In genomic region chr7:24728503-24729364, GRCh38 we compare ENCODE assay signal across 13 cellular contexts. TPM values are rescaled to one million over a fixed set of nuclear protein-coding genes. Genes with fewer than 3 reads are reported as not detected.
DNase-seq lines count a peak whose midpoint lies in the region; ATAC-seq and TF ChIP-seq lines count a peak whose summit lies in the region.
"Had no signal": no experiment of that assay in that cellular context is flagged by ENCODE, and none has a peak within 500 bp of the region (broad histone marks: within the 10 kb centered on the region; RNA-seq: fewer than 3 reads in every experiment).

No MANE protein-coding gene starts in this region.

- no peaks in the 10 kb centered on the region for H3K9me3 ChIP-seq in T-helper 17 cell (ENCODE audit: control insufficient read depth, low read length, poor library complexity, severe bottlenecking)
- H3K9me3 ChIP-seq: HAP-1 had no signal

- POLR2A ChIA-PET in activated CD4-positive, alpha-beta memory T cell treated with anti-CD3 and anti-CD28 coated beads for 36 hours (lab: Charles Lee), result no interaction called here
- POLR2A ChIA-PET in activated CD4-positive, alpha-beta memory T cell treated with anti-CD3 and anti-CD28 coated beads, Interleukin-2, amount 10 ng/mL, durations not matched to agents 7 days and 5 days (lab: Charles Lee), result no interaction called here

- H3K36me3 Mint-ChIP-seq in activated CD4-positive, alpha-beta memory T cell treated with anti-CD3 and anti-CD28 coated beads for 36 hours, result no peaks in the 10 kb centered on the region
- H3K36me3 Mint-ChIP-seq in activated CD4-positive, alpha-beta memory T cell treated with anti-CD3 and anti-CD28 coated beads, Interleukin-2, amount 10 ng/mL, durations not matched to agents 7 days and 5 days (ENCODE audit: low read depth), result no peaks in the 10 kb centered on the region
- H3K36me3 Mint-ChIP-seq in T-helper 17 cell (ENCODE audit: low read depth), result peaks cover 3% of the 10 kb centered on the region

- intact Hi-C loops in activated CD4-positive, alpha-beta memory T cell treated with anti-CD3 and anti-CD28 coated beads for 36 hours (cut with micrococcal nuclease), result no loop called here

- H3K27me3 Mint-ChIP-seq in activated CD4-positive, alpha-beta memory T cell treated with anti-CD3 and anti-CD28 coated beads for 36 hours, result peaks cover 20% of the 10 kb centered on the region
- peaks cover 25% of the 10 kb centered on the region for H3K27me3 Mint-ChIP-seq in activated CD4-positive, alpha-beta memory T cell treated with anti-CD3 and anti-CD28 coated beads, Interleukin-2, amount 10 ng/mL, durations not matched to agents 7 days and 5 days
- peaks cover 35% of the 10 kb centered on the region for H3K27me3 Mint-ChIP-seq in T-helper 17 cell

- peaks cover 24% of the 10 kb centered on the region for H3K4me1 Mint-ChIP-seq in activated CD4-positive, alpha-beta memory T cell treated with anti-CD3 and anti-CD28 coated beads for 36 hours (ENCODE audit: low read depth)
- H3K4me1 Mint-ChIP-seq in activated CD4-positive, alpha-beta memory T cell treated with anti-CD3 and anti-CD28 coated beads, Interleukin-2, amount 10 ng/mL, durations not matched to agents 7 days and 5 days, result peaks cover 24% of the 10 kb centered on the region
- peaks cover 19% of the 10 kb centered on the region for H3K4me1 Mint-ChIP-seq in T-helper 17 cell

- DNase-seq in activated CD4-positive, alpha-beta memory T cell treated with anti-CD3 and anti-CD28 coated beads for 36 hours, result peak; percentile 43
- DNase-seq in activated CD4-positive, alpha-beta memory T cell treated with anti-CD3 and anti-CD28 coated beads, Interleukin-2, amount 10 ng/mL, durations not matched to agents 7 days and 5 days, result no peak
- DNase-seq in T-helper 17 cell, result no peak
- peak; percentile 42 for DNase-seq in fibroblast of villous mesenchyme (ENCODE audit: low read depth)
- DNase-seq in stimulated activated naive CD8-positive, alpha-beta T cell treated with anti-CD3 and anti-CD28 coated beads, Interleukin-15, Interleukin-2, amounts not matched to agents 100 U/mL and 50 U/mL, for 24 hours, result peak; percentile 17
- DNase-seq in COLO829 (ENCODE audit: low spot score), result no peak
- no peak for DNase-seq in HPDE6-E6E7 (ENCODE audit: extremely low spot score)
- DNase-seq: kidney; NK-92 treated with Interleukin-12 subunit alpha and Interleukin-12 subunit beta, amount 100 ng/mL, for 24 hours had no signal

- CTCF ChIA-PET in activated CD4-positive, alpha-beta memory T cell treated with anti-CD3 and anti-CD28 coated beads for 36 hours (lab: Charles Lee), result no interaction called here
- CTCF ChIA-PET in activated CD4-positive, alpha-beta memory T cell treated with anti-CD3 and anti-CD28 coated beads, Interleukin-2, amount 10 ng/mL, durations not matched to agents 7 days and 5 days (lab: Charles Lee), result no interaction called here

- no peak overlapping the region for H3K4me3 ChIP-seq in fibroblast of villous mesenchyme (ENCODE audit: low read depth, low read length)
- H3K4me3 ChIP-seq: HAP-1, skin epidermis had no signal

- H3K27ac Mint-ChIP-seq in activated CD4-positive, alpha-beta memory T cell treated with anti-CD3 and anti-CD28 coated beads for 36 hours, result no peak overlapping the region
- H3K27ac Mint-ChIP-seq in activated CD4-positive, alpha-beta memory T cell treated with anti-CD3 and anti-CD28 coated beads, Interleukin-2, amount 10 ng/mL, durations not matched to agents 7 days and 5 days, result no peak overlapping the region
- peak overlapping the region; percentile 60 for H3K27ac Mint-ChIP-seq in T-helper 17 cell
- H3K27ac Mint-ChIP-seq: dendritic cell treated with granulocyte-macrophage colony-stimulating factor and Interleukin-4, amounts not matched to agents 40 ng/mL and 50 ng/mL, for 4 days had no signal

- H3K9me3 Mint-ChIP-seq in activated CD4-positive, alpha-beta memory T cell treated with anti-CD3 and anti-CD28 coated beads for 36 hours, result no peaks in the 10 kb centered on the region
- H3K9me3 Mint-ChIP-seq in activated CD4-positive, alpha-beta memory T cell treated with anti-CD3 and anti-CD28 coated beads, Interleukin-2, amount 10 ng/mL, durations not matched to agents 7 days and 5 days, result no peaks in the 10 kb centered on the region

- no peak overlapping the region for H3K4me3 Mint-ChIP-seq in activated CD4-positive, alpha-beta memory T cell treated with anti-CD3 and anti-CD28 coated beads for 36 hours
- H3K4me3 Mint-ChIP-seq in activated CD4-positive, alpha-beta memory T cell treated with anti-CD3 and anti-CD28 coated beads, Interleukin-2, amount 10 ng/mL, durations not matched to agents 7 days and 5 days, result no peak overlapping the region
- peak overlapping the region; percentile 25 for H3K4me3 Mint-ChIP-seq in T-helper 17 cell
- H3K4me3 Mint-ChIP-seq: dendritic cell treated with granulocyte-macrophage colony-stimulating factor and Interleukin-4, amounts not matched to agents 40 ng/mL and 50 ng/mL, for 4 days had no signal

- ATAC-seq in T-helper 17 cell, result peak; percentile 54
- ATAC-seq in stimulated activated naive CD8-positive, alpha-beta T cell treated with anti-CD3 and anti-CD28 coated beads, Interleukin-15, Interleukin-2, amounts not matched to agents 100 U/mL and 50 U/mL, for 24 hours, result peak; percentile 55
- ATAC-seq in HG03196 (IDR thresholded peaks at IDR 0.05; ENCODE audit: unreplicated experiment), result no peak

- no peak for TF ChIP-seq CTCF in fibroblast of villous mesenchyme (IDR thresholded peaks at IDR 0.05; ENCODE audit: insufficient read depth, low read depth, low read length)

RNA-seq across cellular contexts. Expression of gene GSDME, which starts 28.5 kb away (rescaled TPM):
- 1 to 10 TPM; 4.7 TPM for total RNA-seq in activated CD4-positive, alpha-beta memory T cell treated with anti-CD3 and anti-CD28 coated beads for 36 hours
- total RNA-seq in activated CD4-positive, alpha-beta memory T cell treated with anti-CD3 and anti-CD28 coated beads, Interleukin-2, amount 10 ng/mL, durations not matched to agents 7 days and 5 days, result 1 to 10 TPM; 1.7 to 1.8 TPM
- total RNA-seq in T-helper 17 cell, result under 1 TPM in 1 of 2 donors, not detected in 1; 0.75 TPM
- total RNA-seq in fibroblast of villous mesenchyme, result 46.4 and 70.8 TPM in 2 replicates

Comparison
In these comparisons a context has a peak if more than half of its experiments do, and no peak if none do; other contexts are left out.
1. DNase-seq: peak in activated CD4-positive, alpha-beta memory T cell treated with anti-CD3 and anti-CD28 coated beads for 36 hours (single experiment), fibroblast of villous mesenchyme (single experiment) and stimulated activated naive CD8-positive, alpha-beta T cell treated with anti-CD3 and anti-CD28 coated beads, Interleukin-15, Interleukin-2, amounts not matched to agents 100 U/mL and 50 U/mL, for 24 hours (single experiment); none in activated CD4-positive, alpha-beta memory T cell treated with anti-CD3 and anti-CD28 coated beads, Interleukin-2, amount 10 ng/mL, durations not matched to agents 7 days and 5 days (single experiment), T-helper 17 cell (0 of 3), COLO829 (single experiment) and HPDE6-E6E7 (single experiment).